Comparison of ENCODE assay signal across 2 cellular contexts in genomic region chr20:5784735-5785134, GRCh38.
TF ChIP-seq lines count a peak whose summit lies in the region.

No MANE protein-coding gene starts in this region.

TF ChIP-seq in A549, 52 proteins besides CTCF, POLR2A, EP300 and RAD21 (continued from another document):
- TF ChIP-seq HMGXB4 (CRISPR knock-in tag; IDR thresholded peaks at IDR 0.05; ENCODE audit: borderline replicate concordance): no peak
- TF ChIP-seq PBX3 (IDR thresholded peaks at IDR 0.05): no peak
- TF ChIP-seq SMC3 (IDR thresholded peaks at IDR 0.05): no peak
- no peak for TF ChIP-seq ELK1 (IDR thresholded peaks at IDR 0.05; ENCODE audit: low read depth, low read length)

TF ChIP-seq in K562, 482 proteins besides CTCF, POLR2A, EP300 and RAD21 (continued from another document and continues in another):
- TF ChIP-seq CREB3 (tag; conservative IDR thresholded peaks at IDR 0.05; ENCODE audit: low read depth) (0 out of 2 replicates have a peak, but pooled peaks have one; percentile 25), STAT5A (IDR thresholded peaks at IDR 0.05; ENCODE audit: borderline replicate concordance, low read length) (peak; percentile 86), ATF3 (IDR thresholded peaks at IDR 0.05) (peak; percentile 77; the same call in 1 of the 2 replicates), ATF3 (CRISPR knock-in tag; conservative IDR thresholded peaks at IDR 0.05) (no peak), HMBOX1 (IDR thresholded peaks at IDR 0.05) (peak; percentile 48; the same call in 1 of the 2 replicates), TAF9B (IDR thresholded peaks at IDR 0.05; ENCODE audit: partially characterized antibody) (peak; percentile 38), MYBL2 (IDR thresholded peaks at IDR 0.05; ENCODE audit: low read depth) (peak; percentile 17; the same call in 1 of the 2 replicates), MYBL2 (CRISPR knock-in tag; IDR thresholded peaks at IDR 0.05; ENCODE audit: borderline replicate concordance) (no peak), KDM1A (IDR thresholded peaks at IDR 0.05) (peak; percentile 69 to 71), PATZ1 (CRISPR knock-in tag; IDR thresholded peaks at IDR 0.05; ENCODE audit: borderline replicate concordance) (no peak), ZNF778 (CRISPR knock-in tag; IDR thresholded peaks at IDR 0.05) (no peak), CAMTA2 (CRISPR knock-in tag; conservative IDR thresholded peaks at IDR 0.05) (no peak), FOXA3 (CRISPR knock-in tag; conservative IDR thresholded peaks at IDR 0.05 in 1 of 2, IDR thresholded peaks at IDR 0.05 in 1 of 2) (peak; percentile 51 to 85; a peak in 2 of 4 replicates), ZNF507 (tag; conservative IDR thresholded peaks at IDR 0.05) (no peak), ZBED1 (IDR thresholded peaks at IDR 0.05) (no peak), SFPQ (IDR thresholded peaks at IDR 0.05; ENCODE audit: low read depth, low read length) (no peak), FOSL1 (tag; conservative IDR thresholded peaks at IDR 0.05) (peak; percentile 65), SAFB2 (IDR thresholded peaks at IDR 0.05; ENCODE audit: borderline replicate concordance, low read depth, low read length, severe bottlenecking) (no peak), E2F4 (CRISPR knock-in tag; IDR thresholded peaks at IDR 0.05; ENCODE audit: low read depth) (no peak), ASH1L (IDR thresholded peaks at IDR 0.05; ENCODE audit: borderline replicate concordance, low read depth, partially characterized antibody) (no peak), RBFOX2 (IDR thresholded peaks at IDR 0.05; ENCODE audit: low read depth, low read length) (peak; percentile 31; the same call in 1 of the 2 replicates), ZNF764 (CRISPR knock-in tag; IDR thresholded peaks at IDR 0.05; ENCODE audit: low read depth) (no peak), THRA (IDR thresholded peaks at IDR 0.05) (no peak), CXXC5 (CRISPR knock-in tag; IDR thresholded peaks at IDR 0.05) (peak; percentile 52), TAF1 (IDR thresholded peaks at IDR 0.05; ENCODE audit: control insufficient read depth, extremely low read depth, insufficient read depth, low read length, severe bottlenecking) (peak; percentile 29), ZNF75A (CRISPR knock-in tag; IDR thresholded peaks at IDR 0.05) (no peak), GATAD2A (IDR thresholded peaks at IDR 0.05) (no peak), SMARCE1 (IDR thresholded peaks at IDR 0.05) (peak; percentile 87), MYNN (IDR thresholded peaks at IDR 0.05) (no peak), MYNN (CRISPR knock-in tag; IDR thresholded peaks at IDR 0.05) (no peak), TCF15 (CRISPR knock-in tag; IDR thresholded peaks at IDR 0.05) (no peak), NBN (IDR thresholded peaks at IDR 0.05; ENCODE audit: low read depth) (0 out of 2 replicates have a peak, but pooled peaks have one; percentile 48), SNAPC5 (CRISPR knock-in tag; IDR thresholded peaks at IDR 0.05) (no peak), SMC3 (conservative IDR thresholded peaks at IDR 0.05; ENCODE audit: insufficient read depth, low read depth, low read length) (no peak), RBBP5 (IDR thresholded peaks at IDR 0.05; ENCODE audit: borderline replicate concordance, insufficient read depth, low read length, poor library complexity, severe bottlenecking) (peak; percentile 26), HNRNPH1 (optimal IDR thresholded peaks at IDR 0.05; ENCODE audit: low read depth, low read length) (no peak), SPI1 (IDR thresholded peaks at IDR 0.05; ENCODE audit: borderline replicate concordance, low read depth, low read length) (no peak), MAZ (CRISPR knock-in tag; conservative IDR thresholded peaks at IDR 0.05 in 1 of 2, IDR thresholded peaks at IDR 0.05 in 1 of 2) (no peak), HDAC3 (IDR thresholded peaks at IDR 0.05; ENCODE audit: borderline replicate concordance, partially characterized antibody) (peak; percentile 74), NFATC3 (IDR thresholded peaks at IDR 0.05) (no peak), ZNF280B (CRISPR knock-in tag; IDR thresholded peaks at IDR 0.05) (no peak), RNF2 (IDR thresholded peaks at IDR 0.05) (peak; percentile 33; the same call in 1 of the 2 replicates), DDX20 (tag; IDR thresholded peaks at IDR 0.05; ENCODE audit: low read depth) (no peak), CUX1 (CRISPR knock-in tag; IDR thresholded peaks at IDR 0.05) (no peak), ATF1 (CRISPR knock-in tag; IDR thresholded peaks at IDR 0.05) (no peak), ATF1 (tag; IDR thresholded peaks at IDR 0.05) (peak; percentile 54)
